7 cellular contexts compared by ENCODE assay signal in genomic region chr17:45160505-45161287, GRCh38. TPM values are rescaled to one million over a fixed set of nuclear protein-coding genes. Genes with fewer than 3 reads are reported as not detected.
A peak's percentile ranks its signal among the peaks of the same experiment; 100 is the strongest.
DNase-seq lines count a peak whose midpoint lies in the region; ATAC-seq and TF ChIP-seq lines count a peak whose summit lies in the region.

No MANE protein-coding gene starts in this region.

- H3K9ac ChIP-seq in endodermal cell (ENCODE audit: extremely low read depth, low read length, poor library complexity, severe bottlenecking), result peak overlapping the region; percentile 100

- 0 to 1% methylated on average over 11 to 47 of the region's 47 CpGs for WGBS in endodermal cell (ENCODE audit: insufficient coverage in 1 of 2, insufficient read length in 1 of 2), 2 experiments

- H3K27me3 ChIP-seq in endodermal cell (ENCODE audit: control insufficient read depth, insufficient read depth, low read length, poor library complexity, severe bottlenecking), result no peaks in the 10 kb centered on the region

- no peaks in the 10 kb centered on the region for H3K27me3 Mint-ChIP-seq in endodermal cell (ENCODE audit: insufficient read depth)
- no peaks in the 10 kb centered on the region for H3K27me3 Mint-ChIP-seq in stimulated activated naive CD8-positive, alpha-beta T cell treated with anti-CD3 and anti-CD28 coated beads, Interleukin-15, Interleukin-2, amounts not matched to agents 100 ng/mL and 50 ng/mL, for 24 hours

- peak overlapping the region; percentile 97 for H3K27ac ChIP-seq in endodermal cell (ENCODE audit: low read depth, low read length)

- no peaks in the 10 kb centered on the region for H3K9me3 ChIP-seq in endodermal cell (ENCODE audit: control insufficient read depth, low read length)
- H3K9me3 ChIP-seq in mucosa of descending colon, result no peaks in the 10 kb centered on the region

- ATAC-seq in GM18499 (IDR thresholded peaks at IDR 0.05; ENCODE audit: insufficient read depth, unreplicated experiment) (peak; percentile 9), HG02852 (IDR thresholded peaks at IDR 0.05; ENCODE audit: unreplicated experiment) (peak; percentile 17), mucosa of descending colon (peak; percentile 57)

- H3K9me3 Mint-ChIP-seq in endodermal cell, result no peaks in the 10 kb centered on the region
- H3K9me3 Mint-ChIP-seq in stimulated activated naive CD8-positive, alpha-beta T cell treated with anti-CD3 and anti-CD28 coated beads, Interleukin-15, Interleukin-2, amounts not matched to agents 100 ng/mL and 50 ng/mL, for 24 hours, result no peaks in the 10 kb centered on the region

- TF ChIP-seq CTCF in endodermal cell (conservative IDR thresholded peaks at IDR 0.05), result peak; percentile 70
- TF ChIP-seq CTCF in mucosa of descending colon (IDR thresholded peaks at IDR 0.05), result no peak

- peaks cover 25% of the 10 kb centered on the region for H3K4me1 Mint-ChIP-seq in endodermal cell
- peaks cover 55% of the 10 kb centered on the region for H3K4me1 Mint-ChIP-seq in stimulated activated naive CD8-positive, alpha-beta T cell treated with anti-CD3 and anti-CD28 coated beads, Interleukin-15, Interleukin-2, amounts not matched to agents 100 ng/mL and 50 ng/mL, for 24 hours (ENCODE audit: low read depth)

- peak overlapping the region; percentile 91 for H3K4me3 Mint-ChIP-seq in endodermal cell
- H3K4me3 Mint-ChIP-seq in stimulated activated naive CD8-positive, alpha-beta T cell treated with anti-CD3 and anti-CD28 coated beads, Interleukin-15, Interleukin-2, amounts not matched to agents 100 ng/mL and 50 ng/mL, for 24 hours, result peak overlapping the region; percentile 100

- peak overlapping the region; percentile 99 for H3K27ac Mint-ChIP-seq in endodermal cell
- H3K27ac Mint-ChIP-seq in stimulated activated naive CD8-positive, alpha-beta T cell treated with anti-CD3 and anti-CD28 coated beads, Interleukin-15, Interleukin-2, amounts not matched to agents 100 ng/mL and 50 ng/mL, for 24 hours, result peak overlapping the region; percentile 99

- DNase-seq in NCI-H226, result peak; percentile 62
- peak in 2 of 3 experiments; percentile 33 to 41 for DNase-seq in activated CD8-positive, alpha-beta memory T cell treated with anti-CD3 and anti-CD28 coated beads for 48 hours (ENCODE audit: low read depth in 2 of 3, low spot score in 2 of 3)
- peak; percentile 98 for DNase-seq in endodermal cell
- DNase-seq in mucosa of descending colon, result peak; percentile 79 to 84 (median 83)

- H3K4me1 ChIP-seq in endodermal cell (ENCODE audit: control insufficient read depth, insufficient read depth, low read length) (peaks cover 6% of the 10 kb centered on the region), mucosa of descending colon (ENCODE audit: low read depth) (peaks cover 35% of the 10 kb centered on the region)

- intact Hi-C loops in mucosa of descending colon (cut with DNase I, micrococcal nuclease), result no loop called here

- peaks cover 11% of the 10 kb centered on the region for H3K36me3 ChIP-seq in endodermal cell (ENCODE audit: control insufficient read depth, insufficient read depth, low read length)
- peaks cover 3% of the 10 kb centered on the region for H3K36me3 ChIP-seq in mucosa of descending colon (ENCODE audit: low read depth)

- peak overlapping the region; percentile 99 for H3K4me3 ChIP-seq in endodermal cell (ENCODE audit: low read length)
- H3K4me3 ChIP-seq in mucosa of descending colon, result peak overlapping the region; percentile 98

- H3K36me3 Mint-ChIP-seq in endodermal cell (ENCODE audit: low read depth), result peaks cover 11% of the 10 kb centered on the region
- peaks cover 26% of the 10 kb centered on the region for H3K36me3 Mint-ChIP-seq in stimulated activated naive CD8-positive, alpha-beta T cell treated with anti-CD3 and anti-CD28 coated beads, Interleukin-15, Interleukin-2, amounts not matched to agents 100 ng/mL and 50 ng/mL, for 24 hours (ENCODE audit: low read depth)

RNA-seq across cellular contexts. Expression of gene HEXIM2, which starts 1.0 kb away (rescaled TPM):
- total RNA-seq in endodermal cell (10 to 100 TPM; 12.9 to 13.1 TPM), mucosa of descending colon (1 to 10 TPM; 3.9 to 9.6 (median 4.5) TPM)
- 8.6 TPM for polyA plus RNA-seq in endodermal cell (2013, experiment 1 of 2)
- 7.7 TPM for polyA plus RNA-seq in endodermal cell (2013, experiment 2 of 2)

RNA-seq across cellular contexts. Expression of gene HEXIM1, which starts 12.4 kb away (rescaled TPM):
- total RNA-seq in endodermal cell, result 10 to 100 TPM; 37.0 to 39.2 TPM
- polyA plus RNA-seq in endodermal cell (2013, experiment 1 of 2), result 20.1 TPM
- polyA plus RNA-seq in endodermal cell (2013, experiment 2 of 2), result 19.4 TPM
- total RNA-seq in mucosa of descending colon, result 10 to 100 TPM; 36.7 to 98.2 (median 37.0) TPM

RNA-seq across cellular contexts. Expression of gene ACBD4, which starts 25.2 kb away (rescaled TPM):
- total RNA-seq in endodermal cell (10 to 100 TPM; 17.4 to 19.5 TPM), mucosa of descending colon (10 to 100 TPM; 18.1 to 28.7 (median 26.3) TPM)
- 6.8 TPM for polyA plus RNA-seq in endodermal cell (2013, experiment 1 of 2)
- polyA plus RNA-seq in endodermal cell (2013, experiment 2 of 2), result 6.0 TPM

RNA-seq across cellular contexts. Expression of gene PLCD3, which starts 28.4 kb away (rescaled TPM):
- total RNA-seq in endodermal cell (10 to 100 TPM; 34.8 to 42.9 TPM), mucosa of descending colon (100 to 1,000 TPM; 205 to 562 (median 232) TPM)
- polyA plus RNA-seq in endodermal cell (2013, experiment 1 of 2), result 16.1 TPM
- polyA plus RNA-seq in endodermal cell (2013, experiment 2 of 2), result 20.9 TPM

Comparison
In these comparisons a context has a peak if more than half of its experiments do, and no peak if none do; other contexts are left out.
1. Peak in every context shown above with its lines: DNase-seq, ATAC-seq, H3K4me3 ChIP-seq and H3K27ac ChIP-seq.
2. DNase-seq: peak in every context shown above with its lines; median percentile 98 in endodermal cell; 83 in mucosa of descending colon; 62 in NCI-H226; 37 in activated CD8-positive, alpha-beta memory T cell treated with anti-CD3 and anti-CD28 coated beads for 48 hours.